Comparison of ENCODE assay signal across 1 cellular context in the genomic region with DNA sequence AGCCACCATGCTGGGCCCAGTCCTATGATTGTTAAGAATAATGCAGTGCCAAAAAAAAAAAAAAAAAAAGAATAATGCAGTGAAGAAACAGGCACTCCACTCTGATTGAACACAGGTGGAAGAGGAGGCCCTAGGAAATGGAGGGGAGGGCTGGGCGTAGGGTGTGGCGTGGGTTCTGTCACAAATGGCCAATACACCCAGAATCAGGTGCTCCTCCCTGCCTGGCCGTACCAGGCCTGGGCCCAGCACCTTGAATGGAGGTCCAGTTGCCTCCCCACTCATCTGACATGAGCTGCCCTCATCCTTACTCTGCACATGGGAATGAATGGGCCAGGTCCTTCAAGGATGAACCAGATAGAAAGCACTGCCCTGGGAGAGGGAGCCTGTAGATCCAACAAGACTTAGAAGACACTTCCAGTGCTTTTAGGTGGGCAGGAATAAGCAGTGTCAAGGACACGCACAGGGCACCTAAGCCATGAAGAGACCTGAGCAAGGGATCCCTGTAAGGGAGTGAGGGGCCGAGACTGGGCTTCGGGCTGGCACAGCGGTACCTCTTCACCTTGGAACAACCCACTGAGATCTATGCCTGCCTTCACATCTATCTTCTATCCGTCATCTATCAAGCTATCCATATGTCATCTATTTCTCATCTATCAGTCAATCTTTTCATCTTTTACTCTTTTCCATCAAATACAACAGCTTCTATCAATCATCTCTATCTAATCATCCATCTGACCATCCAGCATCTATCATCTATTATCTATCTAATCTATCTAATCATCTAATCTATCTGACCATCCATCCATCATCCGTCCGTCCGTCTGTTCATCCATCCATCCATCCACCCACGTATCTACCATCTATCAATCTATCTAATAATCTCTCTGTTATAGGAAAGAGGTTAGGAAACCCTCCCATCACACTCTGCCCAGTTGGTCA.
A peak's percentile ranks its signal among the peaks of the same experiment; 100 is the strongest.
TF ChIP-seq lines count a peak whose summit lies in the region.

No MANE protein-coding gene starts in this region.

TF ChIP-seq in K562, 482 proteins besides CTCF, POLR2A, EP300 and RAD21 (continued from another document):
- TF ChIP-seq, protein P1, sequence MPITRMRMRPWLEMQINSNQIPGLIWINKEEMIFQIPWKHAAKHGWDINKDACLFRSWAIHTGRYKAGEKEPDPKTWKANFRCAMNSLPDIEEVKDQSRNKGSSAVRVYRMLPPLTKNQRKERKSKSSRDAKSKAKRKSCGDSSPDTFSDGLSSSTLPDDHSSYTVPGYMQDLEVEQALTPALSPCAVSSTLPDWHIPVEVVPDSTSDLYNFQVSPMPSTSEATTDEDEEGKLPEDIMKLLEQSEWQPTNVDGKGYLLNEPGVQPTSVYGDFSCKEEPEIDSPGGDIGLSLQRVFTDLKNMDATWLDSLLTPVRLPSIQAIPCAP (CRISPR knock-in tag; IDR thresholded peaks at IDR 0.05; ENCODE audit: borderline replicate concordance), result no peak
- TF ChIP-seq ZKSCAN1 (IDR thresholded peaks at IDR 0.05; ENCODE audit: low read depth, low read length), result no peak
- TF ChIP-seq HDAC1 (IDR thresholded peaks at IDR 0.05), result peak in 1 of 2 experiments; percentile 44; a peak in 1 of 4 replicates
- no peak for TF ChIP-seq FOS (IDR thresholded peaks at IDR 0.05; ENCODE audit: extremely low read depth, insufficient read length)
- TF ChIP-seq, protein P2, sequence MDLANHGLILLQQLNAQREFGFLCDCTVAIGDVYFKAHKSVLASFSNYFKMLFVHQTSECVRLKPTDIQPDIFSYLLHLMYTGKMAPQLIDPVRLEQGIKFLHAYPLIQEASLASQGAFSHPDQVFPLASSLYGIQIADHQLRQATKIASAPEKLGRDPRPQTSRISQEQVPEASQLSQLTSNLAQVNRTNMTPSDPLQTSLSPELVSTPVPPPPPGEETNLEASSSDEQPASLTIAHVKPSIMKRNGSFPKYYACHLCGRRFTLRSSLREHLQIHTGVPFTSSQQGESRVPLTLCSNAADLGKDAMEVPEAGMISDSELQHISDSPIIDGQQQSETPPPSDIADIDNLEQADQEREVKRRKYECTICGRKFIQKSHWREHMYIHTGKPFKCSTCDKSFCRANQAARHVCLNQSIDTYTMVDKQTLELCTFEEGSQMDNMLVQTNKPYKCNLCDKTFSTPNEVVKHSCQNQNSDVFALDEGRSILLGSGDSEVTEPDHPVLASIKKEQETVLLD (IDR thresholded peaks at IDR 0.05), result peak; percentile 85
- TF ChIP-seq HDGF (IDR thresholded peaks at IDR 0.05), result no peak
- no peak for TF ChIP-seq HDAC8 (tag; IDR thresholded peaks at IDR 0.05)
- TF ChIP-seq HDAC6 (IDR thresholded peaks at IDR 0.05; ENCODE audit: low read depth, low read length), result no peak
- TF ChIP-seq ZNF133 (CRISPR knock-in tag; IDR thresholded peaks at IDR 0.05), result no peak
- TF ChIP-seq, protein P3, sequence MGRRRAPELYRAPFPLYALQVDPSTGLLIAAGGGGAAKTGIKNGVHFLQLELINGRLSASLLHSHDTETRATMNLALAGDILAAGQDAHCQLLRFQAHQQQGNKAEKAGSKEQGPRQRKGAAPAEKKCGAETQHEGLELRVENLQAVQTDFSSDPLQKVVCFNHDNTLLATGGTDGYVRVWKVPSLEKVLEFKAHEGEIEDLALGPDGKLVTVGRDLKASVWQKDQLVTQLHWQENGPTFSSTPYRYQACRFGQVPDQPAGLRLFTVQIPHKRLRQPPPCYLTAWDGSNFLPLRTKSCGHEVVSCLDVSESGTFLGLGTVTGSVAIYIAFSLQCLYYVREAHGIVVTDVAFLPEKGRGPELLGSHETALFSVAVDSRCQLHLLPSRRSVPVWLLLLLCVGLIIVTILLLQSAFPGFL (CRISPR knock-in tag; IDR thresholded peaks at IDR 0.05), result no peak
- TF ChIP-seq, protein P4, sequence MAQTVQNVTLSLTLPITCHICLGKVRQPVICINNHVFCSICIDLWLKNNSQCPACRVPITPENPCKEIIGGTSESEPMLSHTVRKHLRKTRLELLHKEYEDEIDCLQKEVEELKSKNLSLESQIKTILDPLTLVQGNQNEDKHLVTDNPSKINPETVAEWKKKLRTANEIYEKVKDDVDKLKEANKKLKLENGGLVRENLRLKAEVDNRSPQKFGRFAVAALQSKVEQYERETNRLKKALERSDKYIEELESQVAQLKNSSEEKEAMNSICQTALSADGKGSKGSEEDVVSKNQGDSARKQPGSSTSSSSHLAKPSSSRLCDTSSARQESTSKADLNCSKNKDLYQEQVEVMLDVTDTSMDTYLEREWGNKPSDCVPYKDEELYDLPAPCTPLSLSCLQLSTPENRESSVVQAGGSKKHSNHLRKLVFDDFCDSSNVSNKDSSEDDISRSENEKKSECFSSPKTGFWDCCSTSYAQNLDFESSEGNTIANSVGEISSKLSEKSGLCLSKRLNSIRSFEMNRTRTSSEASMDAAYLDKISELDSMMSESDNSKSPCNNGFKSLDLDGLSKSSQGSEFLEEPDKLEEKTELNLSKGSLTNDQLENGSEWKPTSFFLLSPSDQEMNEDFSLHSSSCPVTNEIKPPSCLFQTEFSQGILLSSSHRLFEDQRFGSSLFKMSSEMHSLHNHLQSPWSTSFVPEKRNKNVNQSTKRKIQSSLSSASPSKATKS (CRISPR knock-in tag; IDR thresholded peaks at IDR 0.05), result no peak
- no peak for TF ChIP-seq ZNF507 (tag; conservative IDR thresholded peaks at IDR 0.05)
- no peak for TF ChIP-seq MAZ (CRISPR knock-in tag; conservative IDR thresholded peaks at IDR 0.05 in 1 of 2, IDR thresholded peaks at IDR 0.05 in 1 of 2)
- no peak for TF ChIP-seq SPI1 (IDR thresholded peaks at IDR 0.05; ENCODE audit: borderline replicate concordance, low read depth, low read length)
- no peak for TF ChIP-seq MAFK (IDR thresholded peaks at IDR 0.05; ENCODE audit: low read length)
- TF ChIP-seq, protein P5, sequence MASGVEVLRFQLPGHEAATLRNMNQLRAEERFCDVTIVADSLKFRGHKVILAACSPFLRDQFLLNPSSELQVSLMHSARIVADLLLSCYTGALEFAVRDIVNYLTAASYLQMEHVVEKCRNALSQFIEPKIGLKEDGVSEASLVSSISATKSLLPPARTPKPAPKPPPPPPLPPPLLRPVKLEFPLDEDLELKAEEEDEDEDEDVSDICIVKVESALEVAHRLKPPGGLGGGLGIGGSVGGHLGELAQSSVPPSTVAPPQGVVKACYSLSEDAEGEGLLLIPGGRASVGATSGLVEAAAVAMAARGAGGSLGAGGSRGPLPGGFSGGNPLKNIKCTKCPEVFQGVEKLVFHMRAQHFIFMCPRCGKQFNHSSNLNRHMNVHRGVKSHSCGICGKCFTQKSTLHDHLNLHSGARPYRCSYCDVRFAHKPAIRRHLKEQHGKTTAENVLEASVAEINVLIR (CRISPR knock-in tag; IDR thresholded peaks at IDR 0.05), result no peak
- TF ChIP-seq, protein P6, sequence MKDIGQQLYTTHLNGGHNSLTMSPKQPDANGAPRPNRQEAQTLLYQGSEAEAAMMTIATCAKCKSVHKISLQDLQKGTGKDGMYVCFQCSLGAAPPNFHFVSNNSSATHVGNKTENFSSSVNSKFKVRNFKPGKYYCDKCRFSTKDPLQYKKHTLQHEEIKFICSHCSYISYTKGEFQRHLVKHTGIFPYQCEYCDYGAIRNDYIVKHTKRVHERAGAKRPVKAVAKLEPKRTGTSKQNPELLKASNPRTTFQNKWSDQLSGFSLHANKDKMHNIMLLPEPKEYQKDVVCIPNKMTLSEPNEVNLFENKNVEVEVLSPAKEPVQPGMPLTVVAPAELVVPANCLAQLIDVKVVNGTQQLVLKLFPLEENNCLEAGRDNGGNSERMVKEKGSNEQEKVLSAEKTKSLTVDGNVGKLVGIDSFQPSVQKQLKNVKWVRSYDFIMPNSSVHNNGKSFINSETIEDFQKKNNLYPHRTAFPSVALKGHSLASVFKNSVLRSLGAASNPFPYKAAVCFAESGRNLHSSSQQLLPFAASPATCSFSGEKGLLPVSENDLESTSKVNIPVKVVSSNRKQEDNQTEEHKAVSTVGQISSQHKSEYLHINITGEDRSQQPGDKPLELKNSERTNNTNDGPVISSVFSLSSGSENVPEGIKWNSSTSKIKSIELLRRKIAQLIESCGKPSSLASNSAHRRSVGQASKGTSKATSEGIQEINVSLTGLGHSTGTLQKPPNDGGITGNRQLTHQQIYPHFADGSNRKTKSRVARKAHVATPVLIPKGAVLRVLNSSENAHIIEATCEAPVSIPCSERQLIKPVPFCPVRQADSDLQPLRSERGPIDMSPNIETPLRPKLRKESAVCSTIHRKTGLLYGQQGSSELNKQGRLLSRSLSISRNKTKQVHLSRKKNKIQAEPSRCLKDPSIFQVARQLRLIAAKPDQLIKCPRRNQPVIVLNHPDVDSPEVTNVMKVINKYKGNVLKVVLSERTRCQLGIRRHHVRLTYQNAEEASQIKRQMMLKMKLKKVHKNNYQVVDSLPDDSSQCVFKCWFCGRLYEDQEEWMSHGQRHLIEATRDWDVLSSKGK (CRISPR knock-in tag; IDR thresholded peaks at IDR 0.05), result no peak
- TF ChIP-seq, protein P7, sequence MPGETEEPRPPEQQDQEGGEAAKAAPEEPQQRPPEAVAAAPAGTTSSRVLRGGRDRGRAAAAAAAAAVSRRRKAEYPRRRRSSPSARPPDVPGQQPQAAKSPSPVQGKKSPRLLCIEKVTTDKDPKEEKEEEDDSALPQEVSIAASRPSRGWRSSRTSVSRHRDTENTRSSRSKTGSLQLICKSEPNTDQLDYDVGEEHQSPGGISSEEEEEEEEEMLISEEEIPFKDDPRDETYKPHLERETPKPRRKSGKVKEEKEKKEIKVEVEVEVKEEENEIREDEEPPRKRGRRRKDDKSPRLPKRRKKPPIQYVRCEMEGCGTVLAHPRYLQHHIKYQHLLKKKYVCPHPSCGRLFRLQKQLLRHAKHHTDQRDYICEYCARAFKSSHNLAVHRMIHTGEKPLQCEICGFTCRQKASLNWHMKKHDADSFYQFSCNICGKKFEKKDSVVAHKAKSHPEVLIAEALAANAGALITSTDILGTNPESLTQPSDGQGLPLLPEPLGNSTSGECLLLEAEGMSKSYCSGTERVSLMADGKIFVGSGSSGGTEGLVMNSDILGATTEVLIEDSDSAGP (CRISPR knock-in tag; IDR thresholded peaks at IDR 0.05), result no peak
- TF ChIP-seq RBFOX2 (IDR thresholded peaks at IDR 0.05; ENCODE audit: low read depth, low read length), result no peak
- no peak for TF ChIP-seq PRMT5 (CRISPR knock-in tag; IDR thresholded peaks at IDR 0.05)
- TF ChIP-seq DPF2 (IDR thresholded peaks at IDR 0.05), result no peak
- TF ChIP-seq ZNF263 (CRISPR knock-in tag; IDR thresholded peaks at IDR 0.05; ENCODE audit: borderline replicate concordance), result no peak
- no peak for TF ChIP-seq NCOA2 (IDR thresholded peaks at IDR 0.05; ENCODE audit: partially characterized antibody in 2 of 2)
